Comparison of ENCODE assay signal across 29 cellular contexts in genomic region chr15:67545864-67546263, GRCh38.
"Had no signal": no experiment of that assay in that cellular context is flagged by ENCODE, and none has a peak within 500 bp of the region (broad histone marks: within the 10 kb centered on the region; RNA-seq: fewer than 3 reads in every experiment).

No MANE protein-coding gene starts in this region.

- DNase-seq: activated CD4-positive, alpha-beta T cell treated with anti-CD3 and anti-CD28 coated beads, Interleukin-2, amount 10 ng/mL, durations not matched to agents 24 days and 14 days; activated CD4-positive, alpha-beta T cell treated with anti-CD3 and anti-CD28 coated beads, Interleukin-2, amount 50 U/mL, for 4 hours; activated CD8-positive, alpha-beta T cell treated with anti-CD3 and anti-CD28 coated beads for 36 hours; activated gamma-delta T cell; activated naive CD4-positive, alpha-beta T cell treated with anti-CD3 and anti-CD28 coated beads for 36 hours; activated T-cell treated with anti-CD3 and anti-CD28 coated beads, Interleukin-2, amount 50 U/mL, for 24 hours; adrenal gland; body of pancreas; KBM-7; NCI-H1092 treated with DMSO at 0.1 percent for 48 hours; NCI-H1417; NCI-H146; NCI-H187; NCI-H2029 treated with DMSO at 0.1 percent for 48 hours; NCI-H2107; NCI-H2171; NCI-H2227 treated with DMSO at 0.1 percent for 48 hours; NCI-H446; NCI-H510A treated with DMSO at 0.1 percent for 48 hours; NCI-H748 treated with DMSO at 0.1 percent for 48 hours; NK-92 treated with Interleukin-12 subunit alpha and Interleukin-12 subunit beta, amount 100 ng/mL, for 24 hours; SHP77; SJCRH30; T1000 had no signal

- H3K9me3 ChIP-seq: adrenal gland, body of pancreas, breast epithelium, SJCRH30 had no signal

- H3K27ac Mint-ChIP-seq: activated CD4-positive, alpha-beta T cell treated with anti-CD3 and anti-CD28 coated beads, Interleukin-2, amount 10 ng/mL, durations not matched to agents 24 days and 14 days; activated CD8-positive, alpha-beta T cell treated with anti-CD3 and anti-CD28 coated beads for 36 hours; activated naive CD4-positive, alpha-beta T cell treated with anti-CD3 and anti-CD28 coated beads for 36 hours; activated T-cell treated with anti-CD3 and anti-CD28 coated beads, Interleukin-2, amount 50 U/mL, for 24 hours; activated T-helper 2 cell treated with anti-CD3 and anti-CD28 coated beads, Interferon-gamma antibody, Interleukin-2, Interleukin-4, amounts not matched to agents 10 μg/mL and 5 μg/mL and 100 μg/mL, durations not matched to agents 14 hours and 24 hours and 36 hours had no signal

- H3K9me3 Mint-ChIP-seq: activated CD4-positive, alpha-beta T cell treated with anti-CD3 and anti-CD28 coated beads, Interleukin-2, amount 10 ng/mL, durations not matched to agents 24 days and 14 days; activated CD8-positive, alpha-beta T cell treated with anti-CD3 and anti-CD28 coated beads for 36 hours; activated naive CD4-positive, alpha-beta T cell treated with anti-CD3 and anti-CD28 coated beads for 36 hours; activated naive CD4-positive, alpha-beta T cell treated with anti-CD3 and anti-CD28 coated beads, Interleukin-2, amount 50 U/mL, for 72 hours; activated T-cell treated with anti-CD3 and anti-CD28 coated beads, Interleukin-2, amount 50 U/mL, for 24 hours; activated T-helper 2 cell treated with anti-CD3 and anti-CD28 coated beads, Interferon-gamma antibody, Interleukin-2, Interleukin-4, amounts not matched to agents 10 μg/mL and 5 μg/mL and 100 μg/mL, durations not matched to agents 14 hours and 24 hours and 36 hours had no signal

- H3K27me3 Mint-ChIP-seq: activated CD4-positive, alpha-beta T cell treated with anti-CD3 and anti-CD28 coated beads, Interleukin-2, amount 10 ng/mL, durations not matched to agents 24 days and 14 days; activated CD8-positive, alpha-beta T cell treated with anti-CD3 and anti-CD28 coated beads for 36 hours; activated T-cell treated with anti-CD3 and anti-CD28 coated beads, Interleukin-2, amount 50 U/mL, for 24 hours had no signal

- H3K4me1 ChIP-seq: breast epithelium had no signal

- H3K27ac ChIP-seq: adrenal gland, body of pancreas, breast epithelium, SJCRH30, SK-N-MC had no signal

- H3K36me3 ChIP-seq: adrenal gland, breast epithelium, SJCRH30 had no signal

- H3K4me3 Mint-ChIP-seq: activated CD4-positive, alpha-beta T cell treated with anti-CD3 and anti-CD28 coated beads, Interleukin-2, amount 10 ng/mL, durations not matched to agents 24 days and 14 days; activated CD8-positive, alpha-beta T cell treated with anti-CD3 and anti-CD28 coated beads for 36 hours; activated naive CD4-positive, alpha-beta T cell treated with anti-CD3 and anti-CD28 coated beads for 36 hours; activated T-cell treated with anti-CD3 and anti-CD28 coated beads, Interleukin-2, amount 50 U/mL, for 24 hours had no signal

- ATAC-seq: activated CD8-positive, alpha-beta T cell treated with anti-CD3 and anti-CD28 coated beads for 36 hours; activated naive CD4-positive, alpha-beta T cell treated with anti-CD3 and anti-CD28 coated beads, Interleukin-2, amount 50 U/mL, for 72 hours; body of pancreas; Panc1 had no signal

- H3K4me3 ChIP-seq: adrenal gland, body of pancreas, breast epithelium, SJCRH30, SK-N-MC had no signal

- H3K27me3 ChIP-seq: adrenal gland, body of pancreas, breast epithelium, SJCRH30 had no signal
